In the genomic region with DNA sequence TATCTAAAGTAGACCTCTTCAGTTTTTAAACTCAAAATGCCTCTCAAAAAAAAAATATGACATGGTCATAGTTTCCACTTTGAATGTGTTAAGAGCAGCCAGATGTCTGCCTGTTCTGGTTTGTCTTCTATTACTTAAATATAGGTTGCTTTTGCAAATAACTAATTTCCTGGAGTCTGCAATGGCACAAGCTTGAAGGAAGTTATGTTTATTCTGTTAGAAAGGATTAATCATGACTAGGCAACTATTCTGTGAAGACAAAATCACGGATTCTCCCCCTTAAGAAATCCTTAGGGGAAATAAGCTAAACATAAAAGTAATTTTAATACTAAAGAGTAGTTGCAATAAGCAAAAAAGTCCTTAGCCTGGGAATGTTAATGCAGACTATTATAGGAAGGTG, we compare ENCODE assay signal across 1 cellular context.
TF ChIP-seq lines count a peak whose summit lies in the region.

No MANE protein-coding gene starts in this region.

TF ChIP-seq in GM12878, 131 proteins besides CTCF, POLR2A, EP300 and RAD21:
- no peak for TF ChIP-seq TCF7 (IDR thresholded peaks at IDR 0.05; ENCODE audit: borderline replicate concordance)
- TF ChIP-seq KDM1A (IDR thresholded peaks at IDR 0.05; ENCODE audit: borderline replicate concordance): no peak
- no peak for TF ChIP-seq YBX1 (IDR thresholded peaks at IDR 0.05)
- TF ChIP-seq DPF2 (IDR thresholded peaks at IDR 0.05): no peak
- TF ChIP-seq SRF (IDR thresholded peaks at IDR 0.05; ENCODE audit: low read depth in 2 of 2, low read length in 2 of 2): no peak
- TF ChIP-seq IKZF2 (IDR thresholded peaks at IDR 0.05): no peak
- TF ChIP-seq EZH2 (IDR thresholded peaks at IDR 0.05; ENCODE audit: borderline replicate concordance, control insufficient read depth, low read depth, low read length): no peak
- TF ChIP-seq CEBPB (IDR thresholded peaks at IDR 0.05; ENCODE audit: borderline replicate concordance in 1 of 2, low read depth in 2 of 2, low read length in 2 of 2): 0 out of 4 replicates have a peak, but pooled peaks of 1 of the 2 experiments have one; percentile 7
- TF ChIP-seq HDAC2 (IDR thresholded peaks at IDR 0.05): no peak
- peak; percentile 21; the same call in 1 of the 2 replicates for TF ChIP-seq NFIC (IDR thresholded peaks at IDR 0.05; ENCODE audit: low read depth, low read length)
- TF ChIP-seq KAT2A (conservative IDR thresholded peaks at IDR 0.05; ENCODE audit: control insufficient read depth, low read depth, low read length): no peak
